Comparison of ENCODE assay signal across 13 cellular contexts in genomic region chr5:448061-448765, GRCh38. TPM values are rescaled to one million over a fixed set of nuclear protein-coding genes. Genes with fewer than 3 reads are reported as not detected.
DNase-seq lines count a peak whose midpoint lies in the region; ATAC-seq and TF ChIP-seq lines count a peak whose summit lies in the region.
"Had no signal": no experiment of that assay in that cellular context is flagged by ENCODE, and none has a peak within 500 bp of the region (broad histone marks: within the 10 kb centered on the region; RNA-seq: fewer than 3 reads in every experiment).

No MANE protein-coding gene starts in this region.

- H3K27ac Mint-ChIP-seq in MCF 10A (ENCODE audit: low read depth, unreplicated experiment) = peak overlapping the region; percentile 25
- peak overlapping the region; percentile 61 for H3K27ac Mint-ChIP-seq in dendritic cell treated with granulocyte-macrophage colony-stimulating factor and Interleukin-4, amounts not matched to agents 40 ng/mL and 50 ng/mL, for 4 days
- H3K27ac Mint-ChIP-seq: B cell had no signal

- peaks cover 23% of the 10 kb centered on the region for H3K4me1 Mint-ChIP-seq in MCF 10A (ENCODE audit: insufficient read depth, unreplicated experiment)
- H3K4me1 Mint-ChIP-seq in dendritic cell treated with granulocyte-macrophage colony-stimulating factor and Interleukin-4, amounts not matched to agents 40 ng/mL and 50 ng/mL, for 4 days (ENCODE audit: low read depth) = peaks cover 59% of the 10 kb centered on the region

- H4K20me1 ChIP-seq in mammary epithelial cell (ENCODE audit: insufficient read depth, low read length) = no peaks in the 10 kb centered on the region

- H3K36me3 ChIP-seq in mammary epithelial cell (ENCODE audit: insufficient read depth, low read length) (peaks cover 15% of the 10 kb centered on the region), upper lobe of right lung (peaks cover 64% of the 10 kb centered on the region)

- H3K27ac ChIP-seq in mammary epithelial cell (ENCODE audit: insufficient read depth, low read depth, low read length) (no peak overlapping the region), upper lobe of right lung (peak overlapping the region; percentile 1)

- H3K4me1 ChIP-seq in mammary epithelial cell (ENCODE audit: insufficient read depth, low read length) (peaks cover 17% of the 10 kb centered on the region), upper lobe of right lung (peaks cover 15% of the 10 kb centered on the region)

- no peak overlapping the region for H2AFZ ChIP-seq in mammary epithelial cell (ENCODE audit: low read depth, low read length)

- peaks cover 62% of the 10 kb centered on the region for H3K79me2 ChIP-seq in mammary epithelial cell (ENCODE audit: insufficient read depth, low read length)

- no peak overlapping the region for H3K4me3 ChIP-seq in mammary epithelial cell (replicated peaks in 1 of 3; ENCODE audit: insufficient read depth in 1 of 3, low read depth in 2 of 3, low read length in 3 of 3)
- H3K4me3 ChIP-seq in upper lobe of right lung = no peak overlapping the region

- POLR2A ChIA-PET in MCF 10A (lab: Yijun Ruan, JAX) = no interaction called here

- 94% methylated on average over 12 of the region's 21 CpGs for WGBS in mammary epithelial cell (ENCODE audit: low coverage, missing lambda C conversion rate)

- in situ Hi-C loops in mammary epithelial cell (cut with MboI; ENCODE audit: low sequenced_read_pairs in 2 of 2) = no loop called here

- H3K9me3 ChIP-seq in mammary epithelial cell (replicated peaks; ENCODE audit: insufficient read depth, low read length) (no peaks in the 10 kb centered on the region), upper lobe of right lung (peaks cover 8% of the 10 kb centered on the region)

- H3K4me2 ChIP-seq in mammary epithelial cell (ENCODE audit: insufficient read depth, low read depth, low read length) = no peak overlapping the region

- CTCF ChIA-PET in MCF 10A (lab: Yijun Ruan, JAX) = interaction anchor here (0.6 to 3.0 kb wide), 6 partner anchors 9 to 453 kb away, joined by 3 to 12 read pairs (median 4); no protein-coding TSS in a partner anchor
- CTCF ChIA-PET in mammary epithelial cell (lab: Charles Lee; ENCODE audit: low non-redundant PET) = no interaction called here

- no peak overlapping the region for H3K4me3 Mint-ChIP-seq in MCF 10A (ENCODE audit: unreplicated experiment)
- H3K4me3 Mint-ChIP-seq in dendritic cell treated with granulocyte-macrophage colony-stimulating factor and Interleukin-4, amounts not matched to agents 40 ng/mL and 50 ng/mL, for 4 days = no peak overlapping the region
- H3K4me3 Mint-ChIP-seq: B cell had no signal

- dilution Hi-C loops in mammary epithelial cell (cut with HindIII; ENCODE audit: low sequenced_read_pairs) = no loop called here

- H3K27me3 ChIP-seq in mammary epithelial cell (ENCODE audit: insufficient read depth, low read length) (no peaks in the 10 kb centered on the region), upper lobe of right lung (no peaks in the 10 kb centered on the region)

- ATAC-seq in upper lobe of right lung = peak; percentile 91

- BruUV-seq in MCF 10A (replicated peaks; lab: Mats Ljungman, UMichigan) (no TSS peak), mammary epithelial cell (replicated peaks; lab: Mats Ljungman, UMichigan) (no TSS peak)

- intact Hi-C loops in MCF 10A (cut with micrococcal nuclease) = loop anchor here (10.0 kb wide), 1 partner anchor 457 kb away; no protein-coding TSS in a partner anchor
- intact Hi-C loops in mammary epithelial cell (cut with micrococcal nuclease) = loop anchor here (5.0 kb wide), 1 partner anchor 179 kb away; no protein-coding TSS in a partner anchor
- intact Hi-C loops in dendritic cell treated with granulocyte-macrophage colony-stimulating factor and Interleukin-4, amounts not matched to agents 40 ng/mL and 50 ng/mL, for 4 days (cut with micrococcal nuclease) = loop anchor here (5.0 kb wide), 1 partner anchor 164 kb away; the partner anchor contains the start of gene CEP72
- intact Hi-C loops in upper lobe of right lung (cut with DNase I) = no loop called here

- H3K9me3 Mint-ChIP-seq in MCF 10A (ENCODE audit: unreplicated experiment) = no peaks in the 10 kb centered on the region
- peaks cover 17% of the 10 kb centered on the region for H3K9me3 Mint-ChIP-seq in dendritic cell treated with granulocyte-macrophage colony-stimulating factor and Interleukin-4, amounts not matched to agents 40 ng/mL and 50 ng/mL, for 4 days

- peaks cover 70% of the 10 kb centered on the region for H3K36me3 Mint-ChIP-seq in MCF 10A (ENCODE audit: insufficient read depth, unreplicated experiment)
- peaks cover 96% of the 10 kb centered on the region for H3K36me3 Mint-ChIP-seq in dendritic cell treated with granulocyte-macrophage colony-stimulating factor and Interleukin-4, amounts not matched to agents 40 ng/mL and 50 ng/mL, for 4 days (ENCODE audit: low read depth)

- TF ChIP-seq CTCF in MCF 10A (IDR thresholded peaks at IDR 0.05; ENCODE audit: unreplicated experiment) (no peak), mammary epithelial cell (conservative IDR thresholded peaks at IDR 0.05 in 1 of 2, IDR thresholded peaks at IDR 0.05 in 1 of 2; ENCODE audit: extremely low read depth in 1 of 2, insufficient read depth in 1 of 2, low read depth in 1 of 2, low read length in 2 of 2) (no peak), upper lobe of right lung (IDR thresholded peaks at IDR 0.05) (no peak)

- H3K9ac ChIP-seq in mammary epithelial cell (ENCODE audit: insufficient read depth, low read length) = no peak overlapping the region

- H3K27me3 Mint-ChIP-seq in MCF 10A (ENCODE audit: insufficient read depth, unreplicated experiment) = no peaks in the 10 kb centered on the region
- H3K27me3 Mint-ChIP-seq in dendritic cell treated with granulocyte-macrophage colony-stimulating factor and Interleukin-4, amounts not matched to agents 40 ng/mL and 50 ng/mL, for 4 days = no peaks in the 10 kb centered on the region
- H3K27me3 Mint-ChIP-seq: B cell had no signal

- DNase-seq in MCF 10A (ENCODE audit: unreplicated experiment) (no peak), mammary epithelial cell (no peak), mesenteric fat pad (ENCODE audit: low spot score) (peak; percentile 89), upper lobe of right lung (peak; percentile 83), NCI-H146 treated with DMSO at 0.1 percent for 48 hours (lab: John Stamatoyannopoulos, UW; ENCODE audit: unreplicated experiment) (no peak), iPS-NIHi7 (ENCODE audit: extremely low spot score) (no peak), ureter (ENCODE audit: low spot score) (no peak)
- DNase-seq: activated CD4-positive, alpha-beta T cell treated with anti-CD3 and anti-CD28 coated beads, Interleukin-2, amount 50 U/mL, for 1 hour; KBM-7; naive B cell; NCI-H226 had no signal

RNA-seq across cellular contexts. Expression of gene EXOC3, which starts 5.2 kb away (rescaled TPM):
- 44.1 and 49.6 TPM in 2 replicates for total RNA-seq in MCF 10A (2022)
- 10 to 100 TPM; 19.5 to 41.2 TPM for total RNA-seq in mammary epithelial cell
- polyA plus RNA-seq in mammary epithelial cell = 15.0 TPM
- polyA minus RNA-seq in mammary epithelial cell = 26.2 TPM
- total RNA-seq in mesenteric fat pad = 58.5 TPM
- 59.5 TPM for total RNA-seq in upper lobe of right lung
- 63.3 TPM for total RNA-seq in ureter

Comparison
In these comparisons a context has a peak if more than half of its experiments do, and no peak if none do; other contexts are left out.
1. DNase-seq: peak in mesenteric fat pad (single experiment) and upper lobe of right lung (single experiment); none in MCF 10A (single experiment), mammary epithelial cell (single experiment), NCI-H146 treated with DMSO at 0.1 percent for 48 hours (single experiment), iPS-NIHi7 (single experiment) and ureter (single experiment).